1 cellular context compared by ENCODE assay signal in the genomic region with DNA sequence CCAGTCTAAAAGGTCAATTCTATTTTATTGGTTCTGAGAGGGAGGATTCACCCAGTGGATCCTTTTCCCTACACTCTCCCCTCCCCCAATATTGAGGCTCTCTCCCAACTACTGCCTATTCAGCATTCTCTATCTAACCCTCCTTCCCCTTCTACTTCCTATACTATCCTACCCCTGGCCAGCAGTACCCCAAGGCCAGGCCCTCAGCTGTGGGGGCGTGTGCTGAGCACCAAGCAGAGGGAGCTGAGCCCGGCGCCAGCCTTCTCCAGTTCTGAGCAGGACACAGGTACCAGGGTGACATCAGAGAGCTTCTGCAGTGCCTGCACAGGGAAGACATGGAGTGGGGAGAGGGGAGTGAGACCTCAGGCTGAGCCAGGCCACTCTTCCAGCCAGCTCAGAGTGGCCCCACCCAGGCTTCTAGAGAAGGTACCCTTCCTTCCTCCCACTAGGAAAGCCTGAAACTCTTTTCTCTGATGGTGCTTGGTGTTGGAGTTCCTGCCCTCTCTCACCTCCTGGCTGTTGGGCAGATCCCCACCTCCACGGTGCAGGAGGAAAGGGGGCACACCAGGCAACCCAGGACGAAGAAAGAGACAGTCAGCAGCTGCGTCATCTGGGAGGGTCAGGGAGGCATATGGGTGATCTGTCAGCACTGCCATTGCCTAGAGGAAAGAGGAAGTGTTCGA.
TF ChIP-seq lines count a peak whose summit lies in the region.

No MANE protein-coding gene starts in this region.

TF ChIP-seq in K562, 482 proteins besides CTCF, POLR2A, EP300 and RAD21 (continued from another document and continues in another):
- TF ChIP-seq, protein P1, sequence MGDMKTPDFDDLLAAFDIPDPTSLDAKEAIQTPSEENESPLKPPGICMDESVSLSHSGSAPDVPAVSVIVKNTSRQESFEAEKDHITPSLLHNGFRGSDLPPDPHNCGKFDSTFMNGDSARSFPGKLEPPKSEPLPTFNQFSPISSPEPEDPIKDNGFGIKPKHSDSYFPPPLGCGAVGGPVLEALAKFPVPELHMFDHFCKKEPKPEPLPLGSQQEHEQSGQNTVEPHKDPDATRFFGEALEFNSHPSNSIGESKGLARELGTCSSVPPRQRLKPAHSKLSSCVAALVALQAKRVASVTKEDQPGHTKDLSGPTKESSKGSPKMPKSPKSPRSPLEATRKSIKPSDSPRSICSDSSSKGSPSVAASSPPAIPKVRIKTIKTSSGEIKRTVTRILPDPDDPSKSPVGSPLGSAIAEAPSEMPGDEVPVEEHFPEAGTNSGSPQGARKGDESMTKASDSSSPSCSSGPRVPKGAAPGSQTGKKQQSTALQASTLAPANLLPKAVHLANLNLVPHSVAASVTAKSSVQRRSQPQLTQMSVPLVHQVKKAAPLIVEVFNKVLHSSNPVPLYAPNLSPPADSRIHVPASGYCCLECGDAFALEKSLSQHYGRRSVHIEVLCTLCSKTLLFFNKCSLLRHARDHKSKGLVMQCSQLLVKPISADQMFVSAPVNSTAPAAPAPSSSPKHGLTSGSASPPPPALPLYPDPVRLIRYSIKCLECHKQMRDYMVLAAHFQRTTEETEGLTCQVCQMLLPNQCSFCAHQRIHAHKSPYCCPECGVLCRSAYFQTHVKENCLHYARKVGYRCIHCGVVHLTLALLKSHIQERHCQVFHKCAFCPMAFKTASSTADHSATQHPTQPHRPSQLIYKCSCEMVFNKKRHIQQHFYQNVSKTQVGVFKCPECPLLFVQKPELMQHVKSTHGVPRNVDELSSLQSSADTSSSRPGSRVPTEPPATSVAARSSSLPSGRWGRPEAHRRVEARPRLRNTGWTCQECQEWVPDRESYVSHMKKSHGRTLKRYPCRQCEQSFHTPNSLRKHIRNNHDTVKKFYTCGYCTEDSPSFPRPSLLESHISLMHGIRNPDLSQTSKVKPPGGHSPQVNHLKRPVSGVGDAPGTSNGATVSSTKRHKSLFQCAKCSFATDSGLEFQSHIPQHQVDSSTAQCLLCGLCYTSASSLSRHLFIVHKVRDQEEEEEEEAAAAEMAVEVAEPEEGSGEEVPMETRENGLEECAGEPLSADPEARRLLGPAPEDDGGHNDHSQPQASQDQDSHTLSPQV (IDR thresholded peaks at IDR 0.05) = no peak
- no peak for TF ChIP-seq NCOA4 (IDR thresholded peaks at IDR 0.05; ENCODE audit: partially characterized antibody)
- peak; percentile 75 for TF ChIP-seq NFE2 (IDR thresholded peaks at IDR 0.05; ENCODE audit: low read depth)
- TF ChIP-seq EP400 (IDR thresholded peaks at IDR 0.05) = no peak
- TF ChIP-seq ZNF699 (CRISPR knock-in tag; IDR thresholded peaks at IDR 0.05; ENCODE audit: insufficient replicate concordance) = no peak
- no peak for TF ChIP-seq IFI16 (CRISPR knock-in tag; IDR thresholded peaks at IDR 0.05)
- TF ChIP-seq PHTF2 (CRISPR knock-in tag; IDR thresholded peaks at IDR 0.05) = no peak
- TF ChIP-seq ZNF41 (CRISPR knock-in tag; conservative IDR thresholded peaks at IDR 0.05) = no peak
- TF ChIP-seq, protein P2, sequence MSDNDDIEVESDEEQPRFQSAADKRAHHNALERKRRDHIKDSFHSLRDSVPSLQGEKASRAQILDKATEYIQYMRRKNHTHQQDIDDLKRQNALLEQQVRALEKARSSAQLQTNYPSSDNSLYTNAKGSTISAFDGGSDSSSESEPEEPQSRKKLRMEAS (CRISPR knock-in tag; IDR thresholded peaks at IDR 0.05) = no peak; the same call in none of the 2 replicates
- TF ChIP-seq FOXJ3 (CRISPR knock-in tag; IDR thresholded peaks at IDR 0.05) = no peak
- no peak for TF ChIP-seq ESRRB (CRISPR knock-in tag; IDR thresholded peaks at IDR 0.05; ENCODE audit: borderline replicate concordance)
- TF ChIP-seq FOSL1 (tag; conservative IDR thresholded peaks at IDR 0.05) = peak; percentile 48; the same call in 1 of the 2 replicates
- TF ChIP-seq ETV1 (tag; conservative IDR thresholded peaks at IDR 0.05; ENCODE audit: low read depth) = no peak
- TF ChIP-seq PHB (CRISPR knock-in tag; IDR thresholded peaks at IDR 0.05) = no peak
- TF ChIP-seq, protein P3, sequence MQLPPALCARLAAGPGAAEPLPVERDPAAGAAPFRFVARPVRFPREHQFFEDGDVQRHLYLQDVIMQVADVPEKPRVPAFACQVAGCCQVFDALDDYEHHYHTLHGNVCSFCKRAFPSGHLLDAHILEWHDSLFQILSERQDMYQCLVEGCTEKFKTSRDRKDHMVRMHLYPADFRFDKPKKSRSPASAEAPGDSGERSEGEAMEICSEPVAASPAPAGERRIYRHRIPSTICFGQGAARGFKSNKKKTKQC (CRISPR knock-in tag; IDR thresholded peaks at IDR 0.05) = no peak
- no peak for TF ChIP-seq ESRRA (IDR thresholded peaks at IDR 0.05; ENCODE audit: borderline replicate concordance, low read depth)
- TF ChIP-seq, protein P4, sequence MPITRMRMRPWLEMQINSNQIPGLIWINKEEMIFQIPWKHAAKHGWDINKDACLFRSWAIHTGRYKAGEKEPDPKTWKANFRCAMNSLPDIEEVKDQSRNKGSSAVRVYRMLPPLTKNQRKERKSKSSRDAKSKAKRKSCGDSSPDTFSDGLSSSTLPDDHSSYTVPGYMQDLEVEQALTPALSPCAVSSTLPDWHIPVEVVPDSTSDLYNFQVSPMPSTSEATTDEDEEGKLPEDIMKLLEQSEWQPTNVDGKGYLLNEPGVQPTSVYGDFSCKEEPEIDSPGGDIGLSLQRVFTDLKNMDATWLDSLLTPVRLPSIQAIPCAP (CRISPR knock-in tag; IDR thresholded peaks at IDR 0.05; ENCODE audit: borderline replicate concordance) = no peak
- TF ChIP-seq, protein P5, sequence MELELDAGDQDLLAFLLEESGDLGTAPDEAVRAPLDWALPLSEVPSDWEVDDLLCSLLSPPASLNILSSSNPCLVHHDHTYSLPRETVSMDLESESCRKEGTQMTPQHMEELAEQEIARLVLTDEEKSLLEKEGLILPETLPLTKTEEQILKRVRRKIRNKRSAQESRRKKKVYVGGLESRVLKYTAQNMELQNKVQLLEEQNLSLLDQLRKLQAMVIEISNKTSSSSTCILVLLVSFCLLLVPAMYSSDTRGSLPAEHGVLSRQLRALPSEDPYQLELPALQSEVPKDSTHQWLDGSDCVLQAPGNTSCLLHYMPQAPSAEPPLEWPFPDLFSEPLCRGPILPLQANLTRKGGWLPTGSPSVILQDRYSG (tag; conservative IDR thresholded peaks at IDR 0.05; ENCODE audit: low read depth) = peak; percentile 71
- TF ChIP-seq, protein P6, sequence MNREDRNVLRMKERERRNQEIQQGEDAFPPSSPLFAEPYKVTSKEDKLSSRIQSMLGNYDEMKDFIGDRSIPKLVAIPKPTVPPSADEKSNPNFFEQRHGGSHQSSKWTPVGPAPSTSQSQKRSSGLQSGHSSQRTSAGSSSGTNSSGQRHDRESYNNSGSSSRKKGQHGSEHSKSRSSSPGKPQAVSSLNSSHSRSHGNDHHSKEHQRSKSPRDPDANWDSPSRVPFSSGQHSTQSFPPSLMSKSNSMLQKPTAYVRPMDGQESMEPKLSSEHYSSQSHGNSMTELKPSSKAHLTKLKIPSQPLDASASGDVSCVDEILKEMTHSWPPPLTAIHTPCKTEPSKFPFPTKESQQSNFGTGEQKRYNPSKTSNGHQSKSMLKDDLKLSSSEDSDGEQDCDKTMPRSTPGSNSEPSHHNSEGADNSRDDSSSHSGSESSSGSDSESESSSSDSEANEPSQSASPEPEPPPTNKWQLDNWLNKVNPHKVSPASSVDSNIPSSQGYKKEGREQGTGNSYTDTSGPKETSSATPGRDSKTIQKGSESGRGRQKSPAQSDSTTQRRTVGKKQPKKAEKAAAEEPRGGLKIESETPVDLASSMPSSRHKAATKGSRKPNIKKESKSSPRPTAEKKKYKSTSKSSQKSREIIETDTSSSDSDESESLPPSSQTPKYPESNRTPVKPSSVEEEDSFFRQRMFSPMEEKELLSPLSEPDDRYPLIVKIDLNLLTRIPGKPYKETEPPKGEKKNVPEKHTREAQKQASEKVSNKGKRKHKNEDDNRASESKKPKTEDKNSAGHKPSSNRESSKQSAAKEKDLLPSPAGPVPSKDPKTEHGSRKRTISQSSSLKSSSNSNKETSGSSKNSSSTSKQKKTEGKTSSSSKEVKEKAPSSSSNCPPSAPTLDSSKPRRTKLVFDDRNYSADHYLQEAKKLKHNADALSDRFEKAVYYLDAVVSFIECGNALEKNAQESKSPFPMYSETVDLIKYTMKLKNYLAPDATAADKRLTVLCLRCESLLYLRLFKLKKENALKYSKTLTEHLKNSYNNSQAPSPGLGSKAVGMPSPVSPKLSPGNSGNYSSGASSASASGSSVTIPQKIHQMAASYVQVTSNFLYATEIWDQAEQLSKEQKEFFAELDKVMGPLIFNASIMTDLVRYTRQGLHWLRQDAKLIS (CRISPR knock-in tag; IDR thresholded peaks at IDR 0.05) = no peak
- no peak for TF ChIP-seq ZBTB8A (IDR thresholded peaks at IDR 0.05; ENCODE audit: partially characterized antibody)
- TF ChIP-seq ZKSCAN8 (CRISPR knock-in tag; IDR thresholded peaks at IDR 0.05) = no peak
- TF ChIP-seq, protein P7, sequence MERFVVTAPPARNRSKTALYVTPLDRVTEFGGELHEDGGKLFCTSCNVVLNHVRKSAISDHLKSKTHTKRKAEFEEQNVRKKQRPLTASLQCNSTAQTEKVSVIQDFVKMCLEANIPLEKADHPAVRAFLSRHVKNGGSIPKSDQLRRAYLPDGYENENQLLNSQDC (CRISPR knock-in tag; IDR thresholded peaks at IDR 0.05) = no peak
- TF ChIP-seq MCM5 (IDR thresholded peaks at IDR 0.05; ENCODE audit: low read depth) = no peak
- TF ChIP-seq, protein P8, sequence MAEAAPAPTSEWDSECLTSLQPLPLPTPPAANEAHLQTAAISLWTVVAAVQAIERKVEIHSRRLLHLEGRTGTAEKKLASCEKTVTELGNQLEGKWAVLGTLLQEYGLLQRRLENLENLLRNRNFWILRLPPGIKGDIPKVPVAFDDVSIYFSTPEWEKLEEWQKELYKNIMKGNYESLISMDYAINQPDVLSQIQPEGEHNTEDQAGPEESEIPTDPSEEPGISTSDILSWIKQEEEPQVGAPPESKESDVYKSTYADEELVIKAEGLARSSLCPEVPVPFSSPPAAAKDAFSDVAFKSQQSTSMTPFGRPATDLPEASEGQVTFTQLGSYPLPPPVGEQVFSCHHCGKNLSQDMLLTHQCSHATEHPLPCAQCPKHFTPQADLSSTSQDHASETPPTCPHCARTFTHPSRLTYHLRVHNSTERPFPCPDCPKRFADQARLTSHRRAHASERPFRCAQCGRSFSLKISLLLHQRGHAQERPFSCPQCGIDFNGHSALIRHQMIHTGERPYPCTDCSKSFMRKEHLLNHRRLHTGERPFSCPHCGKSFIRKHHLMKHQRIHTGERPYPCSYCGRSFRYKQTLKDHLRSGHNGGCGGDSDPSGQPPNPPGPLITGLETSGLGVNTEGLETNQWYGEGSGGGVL (CRISPR knock-in tag; IDR thresholded peaks at IDR 0.05) = no peak
- no peak for TF ChIP-seq L3MBTL2 (IDR thresholded peaks at IDR 0.05)
- TF ChIP-seq ZNF217 (CRISPR knock-in tag; IDR thresholded peaks at IDR 0.05) = no peak
- TF ChIP-seq, protein P9, sequence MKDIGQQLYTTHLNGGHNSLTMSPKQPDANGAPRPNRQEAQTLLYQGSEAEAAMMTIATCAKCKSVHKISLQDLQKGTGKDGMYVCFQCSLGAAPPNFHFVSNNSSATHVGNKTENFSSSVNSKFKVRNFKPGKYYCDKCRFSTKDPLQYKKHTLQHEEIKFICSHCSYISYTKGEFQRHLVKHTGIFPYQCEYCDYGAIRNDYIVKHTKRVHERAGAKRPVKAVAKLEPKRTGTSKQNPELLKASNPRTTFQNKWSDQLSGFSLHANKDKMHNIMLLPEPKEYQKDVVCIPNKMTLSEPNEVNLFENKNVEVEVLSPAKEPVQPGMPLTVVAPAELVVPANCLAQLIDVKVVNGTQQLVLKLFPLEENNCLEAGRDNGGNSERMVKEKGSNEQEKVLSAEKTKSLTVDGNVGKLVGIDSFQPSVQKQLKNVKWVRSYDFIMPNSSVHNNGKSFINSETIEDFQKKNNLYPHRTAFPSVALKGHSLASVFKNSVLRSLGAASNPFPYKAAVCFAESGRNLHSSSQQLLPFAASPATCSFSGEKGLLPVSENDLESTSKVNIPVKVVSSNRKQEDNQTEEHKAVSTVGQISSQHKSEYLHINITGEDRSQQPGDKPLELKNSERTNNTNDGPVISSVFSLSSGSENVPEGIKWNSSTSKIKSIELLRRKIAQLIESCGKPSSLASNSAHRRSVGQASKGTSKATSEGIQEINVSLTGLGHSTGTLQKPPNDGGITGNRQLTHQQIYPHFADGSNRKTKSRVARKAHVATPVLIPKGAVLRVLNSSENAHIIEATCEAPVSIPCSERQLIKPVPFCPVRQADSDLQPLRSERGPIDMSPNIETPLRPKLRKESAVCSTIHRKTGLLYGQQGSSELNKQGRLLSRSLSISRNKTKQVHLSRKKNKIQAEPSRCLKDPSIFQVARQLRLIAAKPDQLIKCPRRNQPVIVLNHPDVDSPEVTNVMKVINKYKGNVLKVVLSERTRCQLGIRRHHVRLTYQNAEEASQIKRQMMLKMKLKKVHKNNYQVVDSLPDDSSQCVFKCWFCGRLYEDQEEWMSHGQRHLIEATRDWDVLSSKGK (CRISPR knock-in tag; IDR thresholded peaks at IDR 0.05) = no peak
- no peak for TF ChIP-seq TRIM28 (IDR thresholded peaks at IDR 0.05)
- TF ChIP-seq DIDO1 (tag; IDR thresholded peaks at IDR 0.05; ENCODE audit: low read depth) = no peak
- TF ChIP-seq ARNT (IDR thresholded peaks at IDR 0.05) = no peak
- no peak; the same call in 1 of the 2 replicates for TF ChIP-seq SP1 (CRISPR knock-in tag; IDR thresholded peaks at IDR 0.05)
- TF ChIP-seq NEUROD1 (IDR thresholded peaks at IDR 0.05; ENCODE audit: borderline replicate concordance, low read depth, low read length, partially characterized antibody) = no peak
- TF ChIP-seq CEBPB (tag; IDR thresholded peaks at IDR 0.05) = no peak
- no peak for TF ChIP-seq ZNF77 (CRISPR knock-in tag; IDR thresholded peaks at IDR 0.05)
